20 cellular contexts compared by ENCODE assay signal in the genomic region with DNA sequence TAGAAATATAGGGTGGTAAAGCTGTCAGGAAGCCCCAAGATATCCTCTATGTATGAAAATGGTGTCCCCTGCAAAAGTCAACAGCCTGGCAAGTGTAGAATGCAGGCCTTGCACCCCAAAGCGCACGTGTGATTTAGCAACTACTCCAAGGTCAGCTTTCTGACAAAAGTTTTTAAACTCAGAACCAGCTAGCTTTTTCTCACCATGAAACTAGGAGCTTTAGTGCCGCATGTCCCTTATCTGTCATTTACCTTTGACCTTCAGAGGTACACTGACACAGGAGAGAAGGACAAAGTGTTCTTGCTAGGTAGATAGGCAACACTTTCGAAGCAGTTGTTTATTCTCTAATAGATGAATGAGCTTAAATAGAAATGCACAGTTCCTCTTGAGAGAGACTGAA.
"Had no signal": no experiment of that assay in that cellular context is flagged by ENCODE, and none has a peak within 500 bp of the region (broad histone marks: within the 10 kb centered on the region; RNA-seq: fewer than 3 reads in every experiment).

No MANE protein-coding gene starts in this region.

- H3K9me3 Mint-ChIP-seq: activated CD4-positive, alpha-beta memory T cell treated with anti-CD3 and anti-CD28 coated beads, Interleukin-2, amount 10 ng/mL, durations not matched to agents 7 days and 5 days; activated naive CD4-positive, alpha-beta T cell treated with anti-CD3 and anti-CD28 coated beads, Interleukin-2, amount 50 U/mL, for 72 hours; activated T-helper 1 cell treated with anti-CD3 and anti-CD28 coated beads, Interleukin-12 subunit alpha, Interleukin-12 subunit beta, Interleukin-2, Interleukin-4 antibody, amounts not matched to agents 30 ng/mL and 10 ng/mL and 1 ng/mL, durations not matched to agents 14 hours and 24 hours and 36 hours; central memory CD8-positive, alpha-beta T cell; effector memory CD8-positive, alpha-beta T cell; neural progenitor cell; stimulated activated naive CD8-positive, alpha-beta T cell treated with anti-CD3 and anti-CD28 coated beads, Interleukin-15, amount 100 ng/mL, for 72 hours; T-helper 1 cell treated with Interleukin-12 subunit alpha and Interleukin-12 subunit beta and Interleukin-4 antibody, amounts not matched to agents 30 μg/mL and 1 μg/mL, for 36 hours had no signal

- H3K27ac ChIP-seq: ascending aorta, neural progenitor cell, tibial artery had no signal

- H3K27ac Mint-ChIP-seq: activated CD4-positive, alpha-beta memory T cell treated with anti-CD3 and anti-CD28 coated beads, Interleukin-2, amount 10 ng/mL, durations not matched to agents 7 days and 5 days; activated naive CD4-positive, alpha-beta T cell treated with anti-CD3 and anti-CD28 coated beads, Interleukin-2, amount 50 U/mL, for 72 hours; activated T-helper 1 cell treated with anti-CD3 and anti-CD28 coated beads, Interleukin-12 subunit alpha, Interleukin-12 subunit beta, Interleukin-2, Interleukin-4 antibody, amounts not matched to agents 30 ng/mL and 10 ng/mL and 1 ng/mL, durations not matched to agents 14 hours and 24 hours and 36 hours; neural progenitor cell; stimulated activated naive CD8-positive, alpha-beta T cell treated with anti-CD3 and anti-CD28 coated beads, Interleukin-15, amount 100 ng/mL, for 72 hours; T-helper 1 cell treated with Interleukin-12 subunit alpha and Interleukin-12 subunit beta and Interleukin-4 antibody, amounts not matched to agents 30 μg/mL and 1 μg/mL, for 36 hours had no signal

- H3K4me3 Mint-ChIP-seq: activated CD4-positive, alpha-beta memory T cell treated with anti-CD3 and anti-CD28 coated beads, Interleukin-2, amount 10 ng/mL, durations not matched to agents 7 days and 5 days; activated T-helper 1 cell treated with anti-CD3 and anti-CD28 coated beads, Interleukin-12 subunit alpha, Interleukin-12 subunit beta, Interleukin-2, Interleukin-4 antibody, amounts not matched to agents 30 ng/mL and 10 ng/mL and 1 ng/mL, durations not matched to agents 14 hours and 24 hours and 36 hours; central memory CD8-positive, alpha-beta T cell; effector memory CD8-positive, alpha-beta T cell; neural progenitor cell; stimulated activated naive CD8-positive, alpha-beta T cell treated with anti-CD3 and anti-CD28 coated beads, Interleukin-15, amount 100 ng/mL, for 72 hours; T-helper 1 cell treated with Interleukin-12 subunit alpha and Interleukin-12 subunit beta and Interleukin-4 antibody, amounts not matched to agents 30 μg/mL and 1 μg/mL, for 36 hours had no signal

- H3K4me1 Mint-ChIP-seq: neural progenitor cell had no signal

- ATAC-seq: effector memory CD8-positive, alpha-beta T cell; esophagus mucosa; mucosa of descending colon; stimulated activated naive CD8-positive, alpha-beta T cell treated with anti-CD3 and anti-CD28 coated beads, Interleukin-15, amount 100 ng/mL, for 72 hours had no signal

- DNase-seq: activated CD4-positive, alpha-beta memory T cell treated with anti-CD3 and anti-CD28 coated beads, Interleukin-2, amount 10 ng/mL, durations not matched to agents 7 days and 5 days; activated CD4-positive, alpha-beta T cell treated with anti-CD3 and anti-CD28 coated beads for 48 hours; activated gamma-delta T cell; effector memory CD8-positive, alpha-beta T cell; foreskin melanocyte; glutamatergic neuron; hippocampal formation; mesendoderm; mucosa of descending colon; retina; stimulated activated CD4-positive, alpha-beta T cell treated with anti-CD3 and anti-CD28 coated beads, Interleukin-4, amount 100 ng/mL, for 4 hours; stimulated activated naive CD8-positive, alpha-beta T cell treated with anti-CD3 and anti-CD28 coated beads, Interleukin-15, amount 100 ng/mL, for 72 hours; tibial artery had no signal

- H3K27me3 ChIP-seq: ascending aorta, neural progenitor cell, tibial artery had no signal

- H3K9me3 ChIP-seq: ascending aorta, mucosa of descending colon, tibial artery had no signal

- H3K27me3 Mint-ChIP-seq: activated CD4-positive, alpha-beta memory T cell treated with anti-CD3 and anti-CD28 coated beads, Interleukin-2, amount 10 ng/mL, durations not matched to agents 7 days and 5 days; central memory CD8-positive, alpha-beta T cell; effector memory CD8-positive, alpha-beta T cell; stimulated activated naive CD8-positive, alpha-beta T cell treated with anti-CD3 and anti-CD28 coated beads, Interleukin-15, amount 100 ng/mL, for 72 hours had no signal

- H3K4me3 ChIP-seq: ascending aorta, mucosa of descending colon, neural progenitor cell, tibial artery had no signal

- H3K4me1 ChIP-seq: ascending aorta, neural progenitor cell, tibial artery had no signal
